In genomic region chr9:72554221-72554641, GRCh38 we compare ENCODE assay signal across 10 cellular contexts. TPM values are rescaled to one million over a fixed set of nuclear protein-coding genes. Genes with fewer than 3 reads are reported as not detected.
DNase-seq lines count a peak whose midpoint lies in the region; ATAC-seq and TF ChIP-seq lines count a peak whose summit lies in the region.
"Had no signal": no experiment of that assay in that cellular context is flagged by ENCODE, and none has a peak within 500 bp of the region (broad histone marks: within the 10 kb centered on the region; RNA-seq: fewer than 3 reads in every experiment).

No MANE protein-coding gene starts in this region.

- H3K27me3 ChIP-seq in thoracic aorta (replicated peaks; ENCODE audit: insufficient read depth), result no peaks in the 10 kb centered on the region

- no peaks in the 10 kb centered on the region for H3K9me3 ChIP-seq in thoracic aorta

- no peaks in the 10 kb centered on the region for H3K36me3 Mint-ChIP-seq in natural killer cell

- no peaks in the 10 kb centered on the region for H3K9me3 Mint-ChIP-seq in natural killer cell

- H3K4me3 Mint-ChIP-seq in natural killer cell, result no peak overlapping the region

- H3K27ac Mint-ChIP-seq in natural killer cell, result no peak overlapping the region

- intact Hi-C loops in natural killer cell (cut with micrococcal nuclease), result no loop called here

- TF ChIP-seq CTCF in astrocyte of the spinal cord (IDR thresholded peaks at IDR 0.05; ENCODE audit: low read depth, low read length), result no peak
- no peak for TF ChIP-seq CTCF in thoracic aorta (IDR thresholded peaks at IDR 0.05)
- TF ChIP-seq CTCF in natural killer cell (IDR thresholded peaks at IDR 0.05), result no peak

- in situ Hi-C loops in astrocyte of the spinal cord (cut with HindIII; ENCODE audit: low sequenced_read_pairs), result no loop called here

- H3K4me1 ChIP-seq in thoracic aorta (ENCODE audit: control insufficient read depth in 1 of 2, low read depth in 2 of 2), result peaks cover 0 to 15% of the 10 kb centered on the region in 2 donors

- H3K27me3 Mint-ChIP-seq in natural killer cell (ENCODE audit: low read depth in 2 of 2), result peaks cover under 1 to 9% of the 10 kb centered on the region in 2 donors

- peak overlapping the region; percentile 20 to 45 for H3K27ac ChIP-seq in thoracic aorta

- H3K4me1 Mint-ChIP-seq in natural killer cell, result no peaks in the 10 kb centered on the region

- H3K36me3 ChIP-seq in thoracic aorta, result no peaks in the 10 kb centered on the region

- H3K4me3 ChIP-seq in astrocyte of the spinal cord (ENCODE audit: low read depth, low read length) (no peak overlapping the region), thoracic aorta (peak overlapping the region; percentile 12)

- DNase-seq in H4 (ENCODE audit: low spot score) (peak; percentile 34), astrocyte of the spinal cord (ENCODE audit: low read depth, low spot score) (peak; percentile 76), kidney glomerular epithelial cell (lab: John Stamatoyannopoulos, UW) (peak; percentile 47), thoracic aorta (ENCODE audit: low spot score) (no peak), NCI-H510A (lab: John Stamatoyannopoulos, UW) (no peak), natural killer cell (no peak), NCI-H748 (lab: John Stamatoyannopoulos, UW; ENCODE audit: unreplicated experiment) (no peak), NCI-H524 (lab: John Stamatoyannopoulos, UW) (no peak)
- DNase-seq: NCI-H2029, T-helper 1 cell had no signal

- ATAC-seq in thoracic aorta (ENCODE audit: insufficient number of reproducible peaks, low FRiP score, low read depth) (no peak), natural killer cell (no peak)

RNA-seq across cellular contexts. Expression of gene TMC1, which starts 32.8 kb away (rescaled TPM):
- not detected in 2 replicates for total RNA-seq in H4 (2014; rRNA removed; shearing (Covaris generic))
- not detected for total RNA-seq in thoracic aorta
- total RNA-seq in natural killer cell, result not detected

Comparison
In these comparisons a context has a peak if more than half of its experiments do, and no peak if none do; other contexts are left out.
1. DNase-seq: peak in H4 (single experiment), astrocyte of the spinal cord (single experiment) and kidney glomerular epithelial cell (single experiment); none in thoracic aorta (single experiment), NCI-H510A (single experiment), natural killer cell (single experiment), NCI-H748 (single experiment) and NCI-H524 (0 of 2).